2 cellular contexts compared by ENCODE assay signal in genomic region chr18:49815927-49816326, GRCh38.
TF ChIP-seq lines count a peak whose summit lies in the region.

No MANE protein-coding gene starts in this region.

TF ChIP-seq in IMR-90, 13 proteins besides CTCF, POLR2A, EP300 and RAD21:
- TF ChIP-seq CEBPB (IDR thresholded peaks at IDR 0.05; ENCODE audit: low read depth, low read length) (0 out of 2 replicates have a peak, but pooled peaks have one; percentile 5), SMC3 (IDR thresholded peaks at IDR 0.05; ENCODE audit: low read depth, low read length) (no peak), ELK1 (IDR thresholded peaks at IDR 0.05; ENCODE audit: borderline replicate concordance, low read depth, low read length) (no peak)

TF ChIP-seq in K562, 482 proteins besides CTCF, POLR2A, EP300 and RAD21:
- TF ChIP-seq, protein P1, sequence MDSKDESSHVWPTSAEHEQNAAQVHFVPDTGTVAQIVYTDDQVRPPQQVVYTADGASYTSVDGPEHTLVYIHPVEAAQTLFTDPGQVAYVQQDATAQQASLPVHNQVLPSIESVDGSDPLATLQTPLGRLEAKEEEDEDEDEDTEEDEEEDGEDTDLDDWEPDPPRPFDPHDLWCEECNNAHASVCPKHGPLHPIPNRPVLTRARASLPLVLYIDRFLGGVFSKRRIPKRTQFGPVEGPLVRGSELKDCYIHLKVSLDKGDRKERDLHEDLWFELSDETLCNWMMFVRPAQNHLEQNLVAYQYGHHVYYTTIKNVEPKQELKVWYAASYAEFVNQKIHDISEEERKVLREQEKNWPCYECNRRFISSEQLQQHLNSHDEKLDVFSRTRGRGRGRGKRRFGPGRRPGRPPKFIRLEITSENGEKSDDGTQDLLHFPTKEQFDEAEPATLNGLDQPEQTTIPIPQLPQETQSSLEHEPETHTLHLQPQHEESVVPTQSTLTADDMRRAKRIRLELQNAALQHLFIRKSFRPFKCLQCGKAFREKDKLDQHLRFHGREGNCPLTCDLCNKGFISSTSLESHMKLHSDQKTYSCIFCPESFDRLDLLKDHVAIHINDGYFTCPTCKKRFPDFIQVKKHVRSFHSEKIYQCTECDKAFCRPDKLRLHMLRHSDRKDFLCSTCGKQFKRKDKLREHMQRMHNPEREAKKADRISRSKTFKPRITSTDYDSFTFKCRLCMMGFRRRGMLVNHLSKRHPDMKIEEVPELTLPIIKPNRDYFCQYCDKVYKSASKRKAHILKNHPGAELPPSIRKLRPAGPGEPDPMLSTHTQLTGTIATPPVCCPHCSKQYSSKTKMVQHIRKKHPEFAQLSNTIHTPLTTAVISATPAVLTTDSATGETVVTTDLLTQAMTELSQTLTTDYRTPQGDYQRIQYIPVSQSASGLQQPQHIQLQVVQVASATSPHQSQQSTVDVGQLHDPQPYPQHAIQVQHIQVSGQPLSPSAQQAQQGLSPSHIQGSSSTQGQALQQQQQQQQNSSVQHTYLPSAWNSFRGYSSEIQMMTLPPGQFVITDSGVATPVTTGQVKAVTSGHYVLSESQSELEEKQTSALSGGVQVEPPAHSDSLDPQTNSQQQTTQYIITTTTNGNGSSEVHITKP (IDR thresholded peaks at IDR 0.05; ENCODE audit: partially characterized antibody): peak; percentile 44
- no peak for TF ChIP-seq SRF (CRISPR knock-in tag; IDR thresholded peaks at IDR 0.05)
